1 cellular context compared by ENCODE assay signal in the genomic region with DNA sequence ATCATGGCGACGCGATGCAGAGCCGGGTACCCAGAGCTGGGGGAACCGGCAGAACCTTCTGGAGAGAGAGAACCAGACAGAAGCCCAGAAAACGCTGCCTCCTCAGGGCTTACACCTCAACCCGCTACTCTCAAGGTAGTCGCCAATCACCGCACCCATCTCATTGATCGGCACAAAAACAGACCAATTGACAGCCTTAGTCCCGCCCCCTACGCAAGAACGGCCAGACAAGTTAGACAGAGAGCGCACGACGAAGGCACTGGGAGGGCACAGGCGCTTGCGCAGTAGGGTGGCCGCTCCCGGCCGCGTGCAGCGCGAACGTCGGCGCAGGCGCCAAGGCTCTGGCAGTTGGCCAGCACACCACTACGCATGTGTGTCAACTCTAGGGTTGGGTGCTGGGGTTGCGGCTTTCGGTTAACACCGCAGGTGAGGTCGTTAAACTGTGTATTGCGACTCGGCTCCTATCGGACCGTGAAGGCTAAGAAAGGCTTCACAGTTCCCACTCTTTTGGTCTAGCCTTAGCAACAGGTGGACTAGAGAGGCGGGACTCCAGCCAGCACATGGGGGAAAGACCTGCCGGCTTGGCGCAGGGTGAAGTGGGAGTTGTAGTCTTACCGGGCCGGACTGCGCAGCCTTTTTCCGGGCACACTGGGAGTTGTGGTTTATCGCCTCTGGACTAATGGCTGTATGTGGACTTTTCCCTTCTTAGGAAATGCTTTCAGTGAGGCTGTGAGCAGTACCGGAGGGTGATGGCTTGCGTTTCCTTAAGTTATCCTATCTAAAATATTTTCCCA.
TF ChIP-seq lines count a peak whose summit lies in the region.

A gene (minus strand): TSS at position 113 of the 794 bp plus-strand sequence. CDS start 108 bp downstream, at position 5.
A gene (plus strand): TSS at position 347 of the 794 bp plus-strand sequence. CDS start 1,232 bp downstream, outside the sequence.

TF ChIP-seq in HepG2, 621 proteins besides CTCF, POLR2A, EP300 and RAD21 (continued from another document and continues in another):
- TF ChIP-seq, protein P1, sequence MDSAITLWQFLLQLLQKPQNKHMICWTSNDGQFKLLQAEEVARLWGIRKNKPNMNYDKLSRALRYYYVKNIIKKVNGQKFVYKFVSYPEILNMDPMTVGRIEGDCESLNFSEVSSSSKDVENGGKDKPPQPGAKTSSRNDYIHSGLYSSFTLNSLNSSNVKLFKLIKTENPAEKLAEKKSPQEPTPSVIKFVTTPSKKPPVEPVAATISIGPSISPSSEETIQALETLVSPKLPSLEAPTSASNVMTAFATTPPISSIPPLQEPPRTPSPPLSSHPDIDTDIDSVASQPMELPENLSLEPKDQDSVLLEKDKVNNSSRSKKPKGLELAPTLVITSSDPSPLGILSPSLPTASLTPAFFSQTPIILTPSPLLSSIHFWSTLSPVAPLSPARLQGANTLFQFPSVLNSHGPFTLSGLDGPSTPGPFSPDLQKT (CRISPR knock-in tag; IDR thresholded peaks at IDR 0.05; ENCODE audit: borderline replicate concordance) = no peak
- TF ChIP-seq ZNF749 (CRISPR knock-in tag; IDR thresholded peaks at IDR 0.05; ENCODE audit: borderline replicate concordance) (no peak), SNAI1 (CRISPR knock-in tag; IDR thresholded peaks at IDR 0.05; ENCODE audit: borderline replicate concordance) (no peak), ZNF670 (CRISPR knock-in tag; IDR thresholded peaks at IDR 0.05; ENCODE audit: borderline replicate concordance) (peak; percentile 49; the same call in 1 of the 2 replicates), XBP1 (CRISPR knock-in tag; IDR thresholded peaks at IDR 0.05) (no peak), HNRNPLL (IDR thresholded peaks at IDR 0.05; ENCODE audit: low read depth, low read length, poor library complexity, severe bottlenecking) (peak; percentile 89), RBM22 (optimal IDR thresholded peaks at IDR 0.05; ENCODE audit: low read length) (peak; percentile 71), HNRNPUL1 (IDR thresholded peaks at IDR 0.05; ENCODE audit: low read depth, low read length) (no peak), ADNP (CRISPR knock-in tag; IDR thresholded peaks at IDR 0.05) (no peak), MED8 (CRISPR knock-in tag; IDR thresholded peaks at IDR 0.05; ENCODE audit: insufficient replicate concordance) (no peak), PRMT3 (CRISPR knock-in tag; IDR thresholded peaks at IDR 0.05; ENCODE audit: borderline replicate concordance, low read depth) (no peak), MTF2 (CRISPR knock-in tag; IDR thresholded peaks at IDR 0.05; ENCODE audit: borderline replicate concordance) (no peak), NFATC3 (CRISPR knock-in tag; IDR thresholded peaks at IDR 0.05) (peak; percentile 63; the same call in 1 of the 2 replicates), REXO4 (CRISPR knock-in tag; IDR thresholded peaks at IDR 0.05; ENCODE audit: borderline replicate concordance) (no peak), NFIB (CRISPR knock-in tag; IDR thresholded peaks at IDR 0.05; ENCODE audit: borderline replicate concordance) (no peak), CBX5 (CRISPR knock-in tag; IDR thresholded peaks at IDR 0.05; ENCODE audit: borderline replicate concordance) (no peak), KLF15 (CRISPR knock-in tag; IDR thresholded peaks at IDR 0.05; ENCODE audit: borderline replicate concordance) (no peak), ZIK1 (CRISPR knock-in tag; IDR thresholded peaks at IDR 0.05; ENCODE audit: borderline replicate concordance, low read depth) (no peak; the same call in 1 of the 2 replicates), PHF8 (CRISPR knock-in tag; IDR thresholded peaks at IDR 0.05) (peak; percentile 75), CBFB (CRISPR knock-in tag; IDR thresholded peaks at IDR 0.05) (peak; percentile 64), ZNF709 (CRISPR knock-in tag; IDR thresholded peaks at IDR 0.05) (peak; percentile 93), RFXAP (CRISPR knock-in tag; IDR thresholded peaks at IDR 0.05; ENCODE audit: borderline replicate concordance) (peak; percentile 15; the same call in 1 of the 2 replicates), SYNCRIP (IDR thresholded peaks at IDR 0.05; ENCODE audit: insufficient read depth, low read depth, low read length) (no peak), TBL1XR1 (IDR thresholded peaks at IDR 0.05; ENCODE audit: borderline replicate concordance, low read length, partially characterized antibody) (no peak), ZNF839 (CRISPR knock-in tag; IDR thresholded peaks at IDR 0.05; ENCODE audit: borderline replicate concordance) (no peak), SPEN (CRISPR knock-in tag; IDR thresholded peaks at IDR 0.05; ENCODE audit: low read depth) (peak; percentile 83), GATAD1 (CRISPR knock-in tag; IDR thresholded peaks at IDR 0.05) (peak; percentile 77), ZBTB7B (CRISPR knock-in tag; IDR thresholded peaks at IDR 0.05) (0 out of 2 replicates have a peak, but pooled peaks have one; percentile 71), NR2F1 (CRISPR knock-in tag; IDR thresholded peaks at IDR 0.05) (0 out of 4 replicates have a peak, but pooled peaks of 1 of the 2 experiments have one; percentile 10), ZNF34 (CRISPR knock-in tag; IDR thresholded peaks at IDR 0.05; ENCODE audit: borderline replicate concordance) (no peak), ZBTB3 (CRISPR knock-in tag; IDR thresholded peaks at IDR 0.05; ENCODE audit: borderline replicate concordance, low read depth) (no peak), FIP1L1 (IDR thresholded peaks at IDR 0.05; ENCODE audit: borderline replicate concordance, insufficient read depth, low read depth, low read length) (no peak), SRY (CRISPR knock-in tag; IDR thresholded peaks at IDR 0.05) (no peak), ZNF841 (CRISPR knock-in tag; IDR thresholded peaks at IDR 0.05; ENCODE audit: borderline replicate concordance) (no peak), ZNF674 (CRISPR knock-in tag; IDR thresholded peaks at IDR 0.05; ENCODE audit: low read depth) (no peak), MTA1 (CRISPR knock-in tag; IDR thresholded peaks at IDR 0.05; ENCODE audit: borderline replicate concordance) (no peak), ZFY (CRISPR knock-in tag; IDR thresholded peaks at IDR 0.05) (peak; percentile 46; the same call in 1 of the 2 replicates), TAF1 (CRISPR knock-in tag; IDR thresholded peaks at IDR 0.05) (peak; percentile 93), ISX (CRISPR knock-in tag; conservative IDR thresholded peaks at IDR 0.05) (no peak)
- TF ChIP-seq, protein P2, sequence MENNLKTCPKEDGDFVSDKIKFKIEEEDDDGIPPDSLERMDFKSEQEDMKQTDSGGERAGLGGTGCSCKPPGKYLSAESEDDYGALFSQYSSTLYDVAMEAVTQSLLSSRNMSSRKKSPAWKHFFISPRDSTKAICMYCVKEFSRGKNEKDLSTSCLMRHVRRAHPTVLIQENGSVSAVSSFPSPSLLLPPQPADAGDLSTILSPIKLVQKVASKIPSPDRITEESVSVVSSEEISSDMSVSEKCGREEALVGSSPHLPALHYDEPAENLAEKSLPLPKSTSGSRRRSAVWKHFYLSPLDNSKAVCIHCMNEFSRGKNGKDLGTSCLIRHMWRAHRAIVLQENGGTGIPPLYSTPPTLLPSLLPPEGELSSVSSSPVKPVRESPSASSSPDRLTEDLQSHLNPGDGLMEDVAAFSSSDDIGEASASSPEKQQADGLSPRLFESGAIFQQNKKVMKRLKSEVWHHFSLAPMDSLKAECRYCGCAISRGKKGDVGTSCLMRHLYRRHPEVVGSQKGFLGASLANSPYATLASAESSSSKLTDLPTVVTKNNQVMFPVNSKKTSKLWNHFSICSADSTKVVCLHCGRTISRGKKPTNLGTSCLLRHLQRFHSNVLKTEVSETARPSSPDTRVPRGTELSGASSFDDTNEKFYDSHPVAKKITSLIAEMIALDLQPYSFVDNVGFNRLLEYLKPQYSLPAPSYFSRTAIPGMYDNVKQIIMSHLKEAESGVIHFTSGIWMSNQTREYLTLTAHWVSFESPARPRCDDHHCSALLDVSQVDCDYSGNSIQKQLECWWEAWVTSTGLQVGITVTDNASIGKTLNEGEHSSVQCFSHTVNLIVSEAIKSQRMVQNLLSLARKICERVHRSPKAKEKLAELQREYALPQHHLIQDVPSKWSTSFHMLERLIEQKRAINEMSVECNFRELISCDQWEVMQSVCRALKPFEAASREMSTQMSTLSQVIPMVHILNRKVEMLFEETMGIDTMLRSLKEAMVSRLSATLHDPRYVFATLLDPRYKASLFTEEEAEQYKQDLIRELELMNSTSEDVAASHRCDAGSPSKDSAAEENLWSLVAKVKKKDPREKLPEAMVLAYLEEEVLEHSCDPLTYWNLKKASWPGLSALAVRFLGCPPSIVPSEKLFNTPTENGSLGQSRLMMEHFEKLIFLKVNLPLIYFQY (CRISPR knock-in tag; IDR thresholded peaks at IDR 0.05; ENCODE audit: borderline replicate concordance) = peak; percentile 76
- TF ChIP-seq, protein P3, sequence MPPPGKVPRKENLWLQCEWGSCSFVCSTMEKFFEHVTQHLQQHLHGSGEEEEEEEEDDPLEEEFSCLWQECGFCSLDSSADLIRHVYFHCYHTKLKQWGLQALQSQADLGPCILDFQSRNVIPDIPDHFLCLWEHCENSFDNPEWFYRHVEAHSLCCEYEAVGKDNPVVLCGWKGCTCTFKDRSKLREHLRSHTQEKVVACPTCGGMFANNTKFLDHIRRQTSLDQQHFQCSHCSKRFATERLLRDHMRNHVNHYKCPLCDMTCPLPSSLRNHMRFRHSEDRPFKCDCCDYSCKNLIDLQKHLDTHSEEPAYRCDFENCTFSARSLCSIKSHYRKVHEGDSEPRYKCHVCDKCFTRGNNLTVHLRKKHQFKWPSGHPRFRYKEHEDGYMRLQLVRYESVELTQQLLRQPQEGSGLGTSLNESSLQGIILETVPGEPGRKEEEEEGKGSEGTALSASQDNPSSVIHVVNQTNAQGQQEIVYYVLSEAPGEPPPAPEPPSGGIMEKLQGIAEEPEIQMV (CRISPR knock-in tag; IDR thresholded peaks at IDR 0.05; ENCODE audit: low read depth) = no peak
- TF ChIP-seq, protein P4, sequence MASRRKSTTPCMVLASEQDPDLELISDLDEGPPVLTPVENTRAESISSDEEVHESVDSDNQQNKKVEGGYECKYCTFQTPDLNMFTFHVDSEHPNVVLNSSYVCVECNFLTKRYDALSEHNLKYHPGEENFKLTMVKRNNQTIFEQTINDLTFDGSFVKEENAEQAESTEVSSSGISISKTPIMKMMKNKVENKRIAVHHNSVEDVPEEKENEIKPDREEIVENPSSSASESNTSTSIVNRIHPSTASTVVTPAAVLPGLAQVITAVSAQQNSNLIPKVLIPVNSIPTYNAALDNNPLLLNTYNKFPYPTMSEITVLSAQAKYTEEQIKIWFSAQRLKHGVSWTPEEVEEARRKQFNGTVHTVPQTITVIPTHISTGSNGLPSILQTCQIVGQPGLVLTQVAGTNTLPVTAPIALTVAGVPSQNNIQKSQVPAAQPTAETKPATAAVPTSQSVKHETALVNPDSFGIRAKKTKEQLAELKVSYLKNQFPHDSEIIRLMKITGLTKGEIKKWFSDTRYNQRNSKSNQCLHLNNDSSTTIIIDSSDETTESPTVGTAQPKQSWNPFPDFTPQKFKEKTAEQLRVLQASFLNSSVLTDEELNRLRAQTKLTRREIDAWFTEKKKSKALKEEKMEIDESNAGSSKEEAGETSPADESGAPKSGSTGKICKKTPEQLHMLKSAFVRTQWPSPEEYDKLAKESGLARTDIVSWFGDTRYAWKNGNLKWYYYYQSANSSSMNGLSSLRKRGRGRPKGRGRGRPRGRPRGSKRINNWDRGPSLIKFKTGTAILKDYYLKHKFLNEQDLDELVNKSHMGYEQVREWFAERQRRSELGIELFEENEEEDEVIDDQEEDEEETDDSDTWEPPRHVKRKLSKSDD (CRISPR knock-in tag; IDR thresholded peaks at IDR 0.05; ENCODE audit: low read depth) = no peak; the same call in 1 of the 2 replicates
- TF ChIP-seq, protein P5, sequence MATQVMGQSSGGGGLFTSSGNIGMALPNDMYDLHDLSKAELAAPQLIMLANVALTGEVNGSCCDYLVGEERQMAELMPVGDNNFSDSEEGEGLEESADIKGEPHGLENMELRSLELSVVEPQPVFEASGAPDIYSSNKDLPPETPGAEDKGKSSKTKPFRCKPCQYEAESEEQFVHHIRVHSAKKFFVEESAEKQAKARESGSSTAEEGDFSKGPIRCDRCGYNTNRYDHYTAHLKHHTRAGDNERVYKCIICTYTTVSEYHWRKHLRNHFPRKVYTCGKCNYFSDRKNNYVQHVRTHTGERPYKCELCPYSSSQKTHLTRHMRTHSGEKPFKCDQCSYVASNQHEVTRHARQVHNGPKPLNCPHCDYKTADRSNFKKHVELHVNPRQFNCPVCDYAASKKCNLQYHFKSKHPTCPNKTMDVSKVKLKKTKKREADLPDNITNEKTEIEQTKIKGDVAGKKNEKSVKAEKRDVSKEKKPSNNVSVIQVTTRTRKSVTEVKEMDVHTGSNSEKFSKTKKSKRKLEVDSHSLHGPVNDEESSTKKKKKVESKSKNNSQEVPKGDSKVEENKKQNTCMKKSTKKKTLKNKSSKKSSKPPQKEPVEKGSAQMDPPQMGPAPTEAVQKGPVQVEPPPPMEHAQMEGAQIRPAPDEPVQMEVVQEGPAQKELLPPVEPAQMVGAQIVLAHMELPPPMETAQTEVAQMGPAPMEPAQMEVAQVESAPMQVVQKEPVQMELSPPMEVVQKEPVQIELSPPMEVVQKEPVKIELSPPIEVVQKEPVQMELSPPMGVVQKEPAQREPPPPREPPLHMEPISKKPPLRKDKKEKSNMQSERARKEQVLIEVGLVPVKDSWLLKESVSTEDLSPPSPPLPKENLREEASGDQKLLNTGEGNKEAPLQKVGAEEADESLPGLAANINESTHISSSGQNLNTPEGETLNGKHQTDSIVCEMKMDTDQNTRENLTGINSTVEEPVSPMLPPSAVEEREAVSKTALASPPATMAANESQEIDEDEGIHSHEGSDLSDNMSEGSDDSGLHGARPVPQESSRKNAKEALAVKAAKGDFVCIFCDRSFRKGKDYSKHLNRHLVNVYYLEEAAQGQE (IDR thresholded peaks at IDR 0.05; ENCODE audit: borderline replicate concordance in 1 of 2, low read depth in 1 of 2, low read length in 2 of 2) = no peak
- TF ChIP-seq, protein P6, sequence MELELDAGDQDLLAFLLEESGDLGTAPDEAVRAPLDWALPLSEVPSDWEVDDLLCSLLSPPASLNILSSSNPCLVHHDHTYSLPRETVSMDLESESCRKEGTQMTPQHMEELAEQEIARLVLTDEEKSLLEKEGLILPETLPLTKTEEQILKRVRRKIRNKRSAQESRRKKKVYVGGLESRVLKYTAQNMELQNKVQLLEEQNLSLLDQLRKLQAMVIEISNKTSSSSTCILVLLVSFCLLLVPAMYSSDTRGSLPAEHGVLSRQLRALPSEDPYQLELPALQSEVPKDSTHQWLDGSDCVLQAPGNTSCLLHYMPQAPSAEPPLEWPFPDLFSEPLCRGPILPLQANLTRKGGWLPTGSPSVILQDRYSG (CRISPR knock-in tag; IDR thresholded peaks at IDR 0.05) = no peak
- TF ChIP-seq, protein P7, sequence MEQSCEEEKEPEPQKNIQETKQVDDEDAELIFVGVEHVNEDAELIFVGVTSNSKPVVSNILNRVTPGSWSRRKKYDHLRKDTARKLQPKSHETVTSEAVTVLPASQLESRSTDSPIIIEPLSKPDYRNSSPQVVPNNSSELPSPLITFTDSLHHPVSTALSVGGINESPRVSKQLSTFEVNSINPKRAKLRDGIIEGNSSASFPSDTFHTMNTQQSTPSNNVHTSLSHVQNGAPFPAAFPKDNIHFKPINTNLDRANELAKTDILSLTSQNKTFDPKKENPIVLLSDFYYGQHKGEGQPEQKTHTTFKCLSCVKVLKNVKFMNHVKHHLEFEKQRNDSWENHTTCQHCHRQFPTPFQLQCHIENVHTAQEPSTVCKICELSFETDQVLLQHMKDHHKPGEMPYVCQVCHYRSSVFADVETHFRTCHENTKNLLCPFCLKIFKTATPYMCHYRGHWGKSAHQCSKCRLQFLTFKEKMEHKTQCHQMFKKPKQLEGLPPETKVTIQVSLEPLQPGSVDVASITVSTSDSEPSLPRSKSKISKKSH (CRISPR knock-in tag; IDR thresholded peaks at IDR 0.05; ENCODE audit: borderline replicate concordance) = no peak
